ENCODE assay signal across 1 cellular context in the genomic region with DNA sequence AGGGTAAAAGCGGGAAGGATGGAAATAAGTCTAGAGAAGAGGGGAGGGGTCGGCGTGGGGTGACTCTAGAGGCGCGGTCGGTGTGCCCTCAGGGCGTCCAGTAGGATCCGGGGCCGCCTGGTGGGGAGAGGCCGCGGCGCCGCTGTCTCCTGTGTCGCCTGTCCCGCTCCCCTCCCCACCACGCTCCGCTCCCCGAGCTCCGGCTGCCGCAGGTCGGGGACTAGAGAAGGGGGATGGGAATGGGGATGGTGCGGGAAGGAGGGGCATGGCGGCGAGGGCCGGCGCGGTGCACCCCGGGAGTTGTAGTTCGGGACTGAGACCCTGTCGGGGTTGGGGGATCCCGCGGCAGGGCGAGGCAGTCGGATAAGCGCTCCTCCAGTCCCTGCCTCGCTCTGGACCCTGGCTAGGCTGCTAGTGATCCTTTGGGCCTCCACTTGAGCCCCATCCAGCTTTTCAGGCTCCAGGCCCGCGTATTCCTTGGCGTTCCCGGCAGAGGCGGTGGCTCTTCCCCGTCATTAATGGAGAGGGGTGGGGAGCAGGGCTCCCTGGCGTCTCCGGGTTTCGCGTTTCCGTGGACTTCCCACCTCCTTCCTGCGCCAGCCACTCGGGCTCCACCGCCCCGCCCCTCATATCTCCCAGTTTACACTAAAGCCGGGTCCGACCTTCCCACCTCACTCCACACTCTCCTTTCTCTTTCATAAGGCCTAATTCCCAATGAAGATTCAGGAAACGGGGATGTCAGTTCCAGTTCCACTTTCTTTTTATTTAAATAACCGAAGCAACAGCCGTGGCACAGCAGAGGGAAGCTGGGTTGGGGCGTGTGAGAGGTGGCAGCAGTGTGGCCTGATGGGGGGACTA.
TF ChIP-seq lines count a peak whose summit lies in the region.

ENTREP3 (minus strand) TSS at position 241 of the 858 bp plus-strand sequence. CDS start 606 bp downstream, outside the sequence.

TF ChIP-seq in HEK293, 187 proteins besides CTCF, POLR2A, EP300 and RAD21 (continued from another document and continues in another):
- TF ChIP-seq, protein P1, sequence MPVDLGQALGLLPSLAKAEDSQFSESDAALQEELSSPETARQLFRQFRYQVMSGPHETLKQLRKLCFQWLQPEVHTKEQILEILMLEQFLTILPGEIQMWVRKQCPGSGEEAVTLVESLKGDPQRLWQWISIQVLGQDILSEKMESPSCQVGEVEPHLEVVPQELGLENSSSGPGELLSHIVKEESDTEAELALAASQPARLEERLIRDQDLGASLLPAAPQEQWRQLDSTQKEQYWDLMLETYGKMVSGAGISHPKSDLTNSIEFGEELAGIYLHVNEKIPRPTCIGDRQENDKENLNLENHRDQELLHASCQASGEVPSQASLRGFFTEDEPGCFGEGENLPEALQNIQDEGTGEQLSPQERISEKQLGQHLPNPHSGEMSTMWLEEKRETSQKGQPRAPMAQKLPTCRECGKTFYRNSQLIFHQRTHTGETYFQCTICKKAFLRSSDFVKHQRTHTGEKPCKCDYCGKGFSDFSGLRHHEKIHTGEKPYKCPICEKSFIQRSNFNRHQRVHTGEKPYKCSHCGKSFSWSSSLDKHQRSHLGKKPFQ (tag by site-specific recombination; IDR thresholded peaks at IDR 0.05): peak; percentile 94
- TF ChIP-seq ZNF792 (tag by site-specific recombination; IDR thresholded peaks at IDR 0.05) (no peak), ZNF660 (tag by site-specific recombination; IDR thresholded peaks at IDR 0.05) (0 out of 2 replicates have a peak, but pooled peaks have one; percentile 60), ZNF521 (tag by site-specific recombination; IDR thresholded peaks at IDR 0.05) (no peak), ZNF37A (tag by site-specific recombination; IDR thresholded peaks at IDR 0.05) (no peak), ZNF555 (tag by site-specific recombination; conservative IDR thresholded peaks at IDR 0.05) (no peak), ZNF518A (tag by site-specific recombination; conservative IDR thresholded peaks at IDR 0.05; ENCODE audit: low read depth) (no peak), ZFHX2 (tag by site-specific recombination; conservative IDR thresholded peaks at IDR 0.05) (no peak), ZNF416 (tag by site-specific recombination; IDR thresholded peaks at IDR 0.05) (no peak), ZNF292 (tag by site-specific recombination; IDR thresholded peaks at IDR 0.05; ENCODE audit: borderline replicate concordance, low read depth) (no peak), ZNF132 (tag by site-specific recombination; IDR thresholded peaks at IDR 0.05; ENCODE audit: borderline replicate concordance) (no peak), ZBTB1 (tag by site-specific recombination; IDR thresholded peaks at IDR 0.05) (no peak), ZNF133 (tag by site-specific recombination; IDR thresholded peaks at IDR 0.05) (no peak), ZNF785 (tag by site-specific recombination; IDR thresholded peaks at IDR 0.05) (0 out of 2 replicates have a peak, but pooled peaks have one; percentile 66), ZNF10 (tag by site-specific recombination; IDR thresholded peaks at IDR 0.05) (no peak; the same call in 1 of the 2 replicates), ZNF112 (tag by site-specific recombination; IDR thresholded peaks at IDR 0.05) (no peak), ZNF169 (tag by site-specific recombination; IDR thresholded peaks at IDR 0.05) (no peak), REPIN1 (tag by site-specific recombination; IDR thresholded peaks at IDR 0.05; ENCODE audit: low read depth) (no peak), ZBTB17 (tag by site-specific recombination; IDR thresholded peaks at IDR 0.05) (peak; percentile 93), SP2 (tag by site-specific recombination; IDR thresholded peaks at IDR 0.05) (peak; percentile 80), ZNF175 (tag by site-specific recombination; IDR thresholded peaks at IDR 0.05) (no peak), PATZ1 (tag by site-specific recombination; IDR thresholded peaks at IDR 0.05) (peak; percentile 80), GLI4 (tag by site-specific recombination; IDR thresholded peaks at IDR 0.05) (no peak), ZNF138 (tag by site-specific recombination; IDR thresholded peaks at IDR 0.05; ENCODE audit: borderline replicate concordance) (no peak), ZNF558 (tag by site-specific recombination; IDR thresholded peaks at IDR 0.05) (no peak; the same call in 1 of the 2 replicates)
- TF ChIP-seq, protein P2, sequence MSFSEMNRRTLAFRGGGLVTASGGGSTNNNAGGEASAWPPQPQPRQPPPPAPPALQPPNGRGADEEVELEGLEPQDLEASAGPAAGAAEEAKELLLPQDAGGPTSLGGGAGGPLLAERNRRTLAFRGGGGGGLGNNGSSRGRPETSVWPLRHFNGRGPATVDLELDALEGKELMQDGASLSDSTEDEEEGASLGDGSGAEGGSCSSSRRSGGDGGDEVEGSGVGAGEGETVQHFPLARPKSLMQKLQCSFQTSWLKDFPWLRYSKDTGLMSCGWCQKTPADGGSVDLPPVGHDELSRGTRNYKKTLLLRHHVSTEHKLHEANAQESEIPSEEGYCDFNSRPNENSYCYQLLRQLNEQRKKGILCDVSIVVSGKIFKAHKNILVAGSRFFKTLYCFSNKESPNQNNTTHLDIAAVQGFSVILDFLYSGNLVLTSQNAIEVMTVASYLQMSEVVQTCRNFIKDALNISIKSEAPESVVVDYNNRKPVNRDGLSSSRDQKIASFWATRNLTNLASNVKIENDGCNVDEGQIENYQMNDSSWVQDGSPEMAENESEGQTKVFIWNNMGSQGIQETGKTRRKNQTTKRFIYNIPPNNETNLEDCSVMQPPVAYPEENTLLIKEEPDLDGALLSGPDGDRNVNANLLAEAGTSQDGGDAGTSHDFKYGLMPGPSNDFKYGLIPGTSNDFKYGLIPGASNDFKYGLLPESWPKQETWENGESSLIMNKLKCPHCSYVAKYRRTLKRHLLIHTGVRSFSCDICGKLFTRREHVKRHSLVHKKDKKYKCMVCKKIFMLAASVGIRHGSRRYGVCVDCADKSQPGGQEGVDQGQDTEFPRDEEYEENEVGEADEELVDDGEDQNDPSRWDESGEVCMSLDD (tag by site-specific recombination; IDR thresholded peaks at IDR 0.05): peak; percentile 77
- TF ChIP-seq, protein P3, sequence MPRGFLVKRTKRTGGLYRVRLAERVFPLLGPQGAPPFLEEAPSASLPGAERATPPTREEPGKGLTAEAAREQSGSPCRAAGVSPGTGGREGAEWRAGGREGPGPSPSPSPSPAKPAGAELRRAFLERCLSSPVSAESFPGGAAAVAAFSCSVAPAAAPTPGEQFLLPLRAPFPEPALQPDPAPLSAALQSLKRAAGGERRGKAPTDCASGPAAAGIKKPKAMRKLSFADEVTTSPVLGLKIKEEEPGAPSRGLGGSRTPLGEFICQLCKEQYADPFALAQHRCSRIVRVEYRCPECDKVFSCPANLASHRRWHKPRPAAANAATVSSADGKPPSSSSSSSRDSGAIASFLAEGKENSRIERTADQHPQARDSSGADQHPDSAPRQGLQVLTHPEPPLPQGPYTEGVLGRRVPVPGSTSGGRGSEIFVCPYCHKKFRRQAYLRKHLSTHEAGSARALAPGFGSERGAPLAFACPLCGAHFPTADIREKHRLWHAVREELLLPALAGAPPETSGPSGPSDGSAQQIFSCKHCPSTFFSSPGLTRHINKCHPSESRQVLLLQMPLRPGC (tag by site-specific recombination; IDR thresholded peaks at IDR 0.05): no peak; the same call in 1 of the 2 replicates
- TF ChIP-seq, protein P4, sequence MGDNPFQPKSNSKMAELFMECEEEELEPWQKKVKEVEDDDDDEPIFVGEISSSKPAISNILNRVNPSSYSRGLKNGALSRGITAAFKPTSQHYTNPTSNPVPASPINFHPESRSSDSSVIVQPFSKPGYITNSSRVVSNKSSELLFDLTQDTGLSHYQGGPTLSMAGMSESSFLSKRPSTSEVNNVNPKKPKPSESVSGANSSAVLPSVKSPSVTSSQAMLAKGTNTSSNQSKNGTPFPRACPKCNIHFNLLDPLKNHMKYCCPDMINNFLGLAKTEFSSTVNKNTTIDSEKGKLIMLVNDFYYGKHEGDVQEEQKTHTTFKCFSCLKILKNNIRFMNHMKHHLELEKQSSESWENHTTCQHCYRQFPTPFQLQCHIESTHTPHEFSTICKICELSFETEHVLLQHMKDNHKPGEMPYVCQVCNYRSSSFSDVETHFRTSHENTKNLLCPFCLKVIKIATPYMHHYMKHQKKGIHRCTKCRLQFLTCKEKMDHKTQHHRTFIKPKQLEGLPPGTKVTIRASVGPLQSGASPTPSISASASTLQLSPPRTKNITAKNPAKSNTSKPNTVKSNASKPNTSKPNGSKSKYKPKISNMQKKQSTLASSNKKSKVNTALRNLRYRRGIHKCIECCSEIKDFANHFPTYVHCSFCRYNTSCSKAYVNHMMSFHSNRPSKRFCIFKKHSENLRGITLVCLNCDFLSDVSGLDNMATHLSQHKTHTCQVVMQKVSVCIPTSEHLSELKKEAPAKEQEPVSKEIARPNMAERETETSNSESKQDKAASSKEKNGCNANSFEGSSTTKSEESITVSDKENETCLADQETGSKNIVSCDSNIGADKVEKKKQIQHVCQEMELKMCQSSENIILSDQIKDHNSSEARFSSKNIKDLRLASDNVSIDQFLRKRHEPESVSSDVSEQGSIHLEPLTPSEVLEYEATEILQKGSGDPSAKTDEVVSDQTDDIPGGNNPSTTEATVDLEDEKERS (tag by site-specific recombination; IDR thresholded peaks at IDR 0.05): no peak
- TF ChIP-seq, protein P5, sequence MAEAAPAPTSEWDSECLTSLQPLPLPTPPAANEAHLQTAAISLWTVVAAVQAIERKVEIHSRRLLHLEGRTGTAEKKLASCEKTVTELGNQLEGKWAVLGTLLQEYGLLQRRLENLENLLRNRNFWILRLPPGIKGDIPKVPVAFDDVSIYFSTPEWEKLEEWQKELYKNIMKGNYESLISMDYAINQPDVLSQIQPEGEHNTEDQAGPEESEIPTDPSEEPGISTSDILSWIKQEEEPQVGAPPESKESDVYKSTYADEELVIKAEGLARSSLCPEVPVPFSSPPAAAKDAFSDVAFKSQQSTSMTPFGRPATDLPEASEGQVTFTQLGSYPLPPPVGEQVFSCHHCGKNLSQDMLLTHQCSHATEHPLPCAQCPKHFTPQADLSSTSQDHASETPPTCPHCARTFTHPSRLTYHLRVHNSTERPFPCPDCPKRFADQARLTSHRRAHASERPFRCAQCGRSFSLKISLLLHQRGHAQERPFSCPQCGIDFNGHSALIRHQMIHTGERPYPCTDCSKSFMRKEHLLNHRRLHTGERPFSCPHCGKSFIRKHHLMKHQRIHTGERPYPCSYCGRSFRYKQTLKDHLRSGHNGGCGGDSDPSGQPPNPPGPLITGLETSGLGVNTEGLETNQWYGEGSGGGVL (tag by site-specific recombination; IDR thresholded peaks at IDR 0.05): peak; percentile 70
